Comparison of ENCODE assay signal across 1 cellular context in the genomic region with DNA sequence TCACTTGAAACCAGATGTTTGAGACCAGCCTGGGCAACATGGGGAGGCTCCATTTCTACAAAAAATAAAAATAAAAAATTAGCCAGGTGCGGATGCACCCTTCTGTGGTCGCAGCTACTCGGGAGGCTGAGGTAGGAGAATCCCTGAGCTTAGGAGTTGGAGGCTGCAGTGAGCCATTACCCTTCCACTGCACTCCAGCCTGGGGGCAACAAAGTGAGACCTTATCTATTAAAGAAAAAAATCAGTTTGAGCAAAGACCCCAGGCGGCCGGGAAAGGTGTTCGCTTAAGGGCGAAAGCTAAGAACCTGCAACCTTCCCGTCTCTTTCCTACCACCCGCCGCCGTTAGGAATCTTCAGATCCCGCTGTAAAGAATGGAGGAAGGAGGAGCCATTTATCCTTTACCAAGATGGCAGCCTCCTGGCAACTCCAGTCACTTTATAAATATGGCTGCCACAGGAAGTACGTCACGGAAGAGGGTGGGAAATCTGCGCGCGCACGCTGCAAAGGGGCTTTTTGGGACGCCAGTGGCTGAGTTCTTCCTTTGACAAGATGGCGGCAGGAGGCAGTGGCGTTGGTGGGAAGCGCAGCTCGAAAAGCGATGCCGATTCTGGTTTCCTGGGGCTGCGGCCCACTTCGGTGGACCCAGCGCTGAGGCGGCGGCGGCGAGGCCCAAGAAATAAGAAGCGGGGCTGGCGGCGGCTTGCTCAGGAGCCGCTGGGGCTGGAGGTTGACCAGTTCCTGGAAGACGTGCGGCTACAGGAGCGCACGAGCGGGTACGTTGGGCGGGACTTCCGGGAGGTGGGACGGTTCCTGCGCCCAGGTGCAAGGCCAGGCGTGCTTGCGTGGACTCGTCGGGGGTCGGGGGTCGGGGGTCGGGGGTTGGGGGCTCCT.
A peak's percentile ranks its signal among the peaks of the same experiment; 100 is the strongest.
TF ChIP-seq lines count a peak whose summit lies in the region.

A gene (plus strand): TSS at position 537 of the 892 bp plus-strand sequence. CDS start 14 bp downstream, at position 551.

TF ChIP-seq in K562, 482 proteins besides CTCF, POLR2A, EP300 and RAD21 (continued from another document and continues in another):
- TF ChIP-seq BMI1 (IDR thresholded peaks at IDR 0.05; ENCODE audit: low read length) (no peak), PRPF4 (IDR thresholded peaks at IDR 0.05; ENCODE audit: insufficient read depth, low read depth, low read length, poor library complexity, severe bottlenecking) (no peak), POLR2G (IDR thresholded peaks at IDR 0.05; ENCODE audit: low read depth, low read length) (peak; percentile 98), ZSCAN29 (IDR thresholded peaks at IDR 0.05) (no peak), ZC3H4 (CRISPR knock-in tag; IDR thresholded peaks at IDR 0.05; ENCODE audit: borderline replicate concordance) (no peak), RBM34 (IDR thresholded peaks at IDR 0.05; ENCODE audit: borderline replicate concordance, insufficient read depth, low read length) (no peak), MCM3 (IDR thresholded peaks at IDR 0.05) (no peak), CREB1 (IDR thresholded peaks at IDR 0.05) (peak; percentile 83), CREB1 (CRISPR knock-in tag; IDR thresholded peaks at IDR 0.05) (peak; percentile 91), CBX2 (IDR thresholded peaks at IDR 0.05; ENCODE audit: insufficient read depth, low read length, poor library complexity, severe bottlenecking) (no peak), ZBED1 (IDR thresholded peaks at IDR 0.05) (no peak), YY1 (IDR thresholded peaks at IDR 0.05; ENCODE audit: borderline replicate concordance in 1 of 3, control insufficient read depth in 1 of 3, extremely low read depth in 1 of 3, insufficient read depth in 3 of 3, insufficient read length in 1 of 3, insufficient replicate concordance in 2 of 3, low read depth in 1 of 3, low read length in 2 of 3) (peak; percentile 99 to 100 (median 99)), NONO (IDR thresholded peaks at IDR 0.05; ENCODE audit: low read depth in 2 of 2, low read length in 1 of 2) (peak in 1 of 2 experiments; percentile 61; a peak in 1 of 4 replicates), POLR2H (tag; IDR thresholded peaks at IDR 0.05; ENCODE audit: low read depth) (peak; percentile 94), ASH1L (IDR thresholded peaks at IDR 0.05; ENCODE audit: borderline replicate concordance, low read depth, partially characterized antibody) (peak; percentile 36), ZNF780A (CRISPR knock-in tag; IDR thresholded peaks at IDR 0.05) (no peak), ETV5 (CRISPR knock-in tag; IDR thresholded peaks at IDR 0.05; ENCODE audit: low read depth) (0 out of 2 replicates have a peak, but pooled peaks have one; percentile 39), ZNF134 (CRISPR knock-in tag; conservative IDR thresholded peaks at IDR 0.05) (no peak; the same call in 1 of the 2 replicates), TBL1XR1 (IDR thresholded peaks at IDR 0.05; ENCODE audit: low read length in 2 of 2) (no peak), NR4A1 (CRISPR knock-in tag; IDR thresholded peaks at IDR 0.05) (no peak; the same call in 1 of the 2 replicates), NR4A1 (tag; IDR thresholded peaks at IDR 0.05) (no peak), SMC3 (conservative IDR thresholded peaks at IDR 0.05; ENCODE audit: insufficient read depth, low read depth, low read length) (no peak), TCF7L2 (IDR thresholded peaks at IDR 0.05; ENCODE audit: low read depth, low read length) (0 out of 2 replicates have a peak, but pooled peaks have one; percentile 25), ZNF717 (CRISPR knock-in tag; IDR thresholded peaks at IDR 0.05) (no peak), FOXK1 (CRISPR knock-in tag; IDR thresholded peaks at IDR 0.05; ENCODE audit: borderline replicate concordance) (no peak)
- TF ChIP-seq, protein P1, sequence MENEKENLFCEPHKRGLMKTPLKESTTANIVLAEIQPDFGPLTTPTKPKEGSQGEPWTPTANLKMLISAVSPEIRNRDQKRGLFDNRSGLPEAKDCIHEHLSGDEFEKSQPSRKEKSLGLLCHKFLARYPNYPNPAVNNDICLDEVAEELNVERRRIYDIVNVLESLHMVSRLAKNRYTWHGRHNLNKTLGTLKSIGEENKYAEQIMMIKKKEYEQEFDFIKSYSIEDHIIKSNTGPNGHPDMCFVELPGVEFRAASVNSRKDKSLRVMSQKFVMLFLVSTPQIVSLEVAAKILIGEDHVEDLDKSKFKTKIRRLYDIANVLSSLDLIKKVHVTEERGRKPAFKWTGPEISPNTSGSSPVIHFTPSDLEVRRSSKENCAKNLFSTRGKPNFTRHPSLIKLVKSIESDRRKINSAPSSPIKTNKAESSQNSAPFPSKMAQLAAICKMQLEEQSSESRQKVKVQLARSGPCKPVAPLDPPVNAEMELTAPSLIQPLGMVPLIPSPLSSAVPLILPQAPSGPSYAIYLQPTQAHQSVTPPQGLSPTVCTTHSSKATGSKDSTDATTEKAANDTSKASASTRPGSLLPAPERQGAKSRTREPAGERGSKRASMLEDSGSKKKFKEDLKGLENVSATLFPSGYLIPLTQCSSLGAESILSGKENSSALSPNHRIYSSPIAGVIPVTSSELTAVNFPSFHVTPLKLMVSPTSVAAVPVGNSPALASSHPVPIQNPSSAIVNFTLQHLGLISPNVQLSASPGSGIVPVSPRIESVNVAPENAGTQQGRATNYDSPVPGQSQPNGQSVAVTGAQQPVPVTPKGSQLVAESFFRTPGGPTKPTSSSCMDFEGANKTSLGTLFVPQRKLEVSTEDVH (IDR thresholded peaks at IDR 0.05; ENCODE audit: low read depth, partially characterized antibody) = peak; percentile 72
- TF ChIP-seq, protein P2, sequence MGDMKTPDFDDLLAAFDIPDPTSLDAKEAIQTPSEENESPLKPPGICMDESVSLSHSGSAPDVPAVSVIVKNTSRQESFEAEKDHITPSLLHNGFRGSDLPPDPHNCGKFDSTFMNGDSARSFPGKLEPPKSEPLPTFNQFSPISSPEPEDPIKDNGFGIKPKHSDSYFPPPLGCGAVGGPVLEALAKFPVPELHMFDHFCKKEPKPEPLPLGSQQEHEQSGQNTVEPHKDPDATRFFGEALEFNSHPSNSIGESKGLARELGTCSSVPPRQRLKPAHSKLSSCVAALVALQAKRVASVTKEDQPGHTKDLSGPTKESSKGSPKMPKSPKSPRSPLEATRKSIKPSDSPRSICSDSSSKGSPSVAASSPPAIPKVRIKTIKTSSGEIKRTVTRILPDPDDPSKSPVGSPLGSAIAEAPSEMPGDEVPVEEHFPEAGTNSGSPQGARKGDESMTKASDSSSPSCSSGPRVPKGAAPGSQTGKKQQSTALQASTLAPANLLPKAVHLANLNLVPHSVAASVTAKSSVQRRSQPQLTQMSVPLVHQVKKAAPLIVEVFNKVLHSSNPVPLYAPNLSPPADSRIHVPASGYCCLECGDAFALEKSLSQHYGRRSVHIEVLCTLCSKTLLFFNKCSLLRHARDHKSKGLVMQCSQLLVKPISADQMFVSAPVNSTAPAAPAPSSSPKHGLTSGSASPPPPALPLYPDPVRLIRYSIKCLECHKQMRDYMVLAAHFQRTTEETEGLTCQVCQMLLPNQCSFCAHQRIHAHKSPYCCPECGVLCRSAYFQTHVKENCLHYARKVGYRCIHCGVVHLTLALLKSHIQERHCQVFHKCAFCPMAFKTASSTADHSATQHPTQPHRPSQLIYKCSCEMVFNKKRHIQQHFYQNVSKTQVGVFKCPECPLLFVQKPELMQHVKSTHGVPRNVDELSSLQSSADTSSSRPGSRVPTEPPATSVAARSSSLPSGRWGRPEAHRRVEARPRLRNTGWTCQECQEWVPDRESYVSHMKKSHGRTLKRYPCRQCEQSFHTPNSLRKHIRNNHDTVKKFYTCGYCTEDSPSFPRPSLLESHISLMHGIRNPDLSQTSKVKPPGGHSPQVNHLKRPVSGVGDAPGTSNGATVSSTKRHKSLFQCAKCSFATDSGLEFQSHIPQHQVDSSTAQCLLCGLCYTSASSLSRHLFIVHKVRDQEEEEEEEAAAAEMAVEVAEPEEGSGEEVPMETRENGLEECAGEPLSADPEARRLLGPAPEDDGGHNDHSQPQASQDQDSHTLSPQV (IDR thresholded peaks at IDR 0.05) = peak; percentile 51; the same call in 1 of the 2 replicates
- TF ChIP-seq, protein P3, sequence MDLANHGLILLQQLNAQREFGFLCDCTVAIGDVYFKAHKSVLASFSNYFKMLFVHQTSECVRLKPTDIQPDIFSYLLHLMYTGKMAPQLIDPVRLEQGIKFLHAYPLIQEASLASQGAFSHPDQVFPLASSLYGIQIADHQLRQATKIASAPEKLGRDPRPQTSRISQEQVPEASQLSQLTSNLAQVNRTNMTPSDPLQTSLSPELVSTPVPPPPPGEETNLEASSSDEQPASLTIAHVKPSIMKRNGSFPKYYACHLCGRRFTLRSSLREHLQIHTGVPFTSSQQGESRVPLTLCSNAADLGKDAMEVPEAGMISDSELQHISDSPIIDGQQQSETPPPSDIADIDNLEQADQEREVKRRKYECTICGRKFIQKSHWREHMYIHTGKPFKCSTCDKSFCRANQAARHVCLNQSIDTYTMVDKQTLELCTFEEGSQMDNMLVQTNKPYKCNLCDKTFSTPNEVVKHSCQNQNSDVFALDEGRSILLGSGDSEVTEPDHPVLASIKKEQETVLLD (IDR thresholded peaks at IDR 0.05) = peak; percentile 79
- TF ChIP-seq, protein P4, sequence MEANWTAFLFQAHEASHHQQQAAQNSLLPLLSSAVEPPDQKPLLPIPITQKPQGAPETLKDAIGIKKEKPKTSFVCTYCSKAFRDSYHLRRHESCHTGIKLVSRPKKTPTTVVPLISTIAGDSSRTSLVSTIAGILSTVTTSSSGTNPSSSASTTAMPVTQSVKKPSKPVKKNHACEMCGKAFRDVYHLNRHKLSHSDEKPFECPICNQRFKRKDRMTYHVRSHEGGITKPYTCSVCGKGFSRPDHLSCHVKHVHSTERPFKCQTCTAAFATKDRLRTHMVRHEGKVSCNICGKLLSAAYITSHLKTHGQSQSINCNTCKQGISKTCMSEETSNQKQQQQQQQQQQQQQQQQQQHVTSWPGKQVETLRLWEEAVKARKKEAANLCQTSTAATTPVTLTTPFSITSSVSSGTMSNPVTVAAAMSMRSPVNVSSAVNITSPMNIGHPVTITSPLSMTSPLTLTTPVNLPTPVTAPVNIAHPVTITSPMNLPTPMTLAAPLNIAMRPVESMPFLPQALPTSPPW (CRISPR knock-in tag; IDR thresholded peaks at IDR 0.05) = peak; percentile 70
- TF ChIP-seq, protein P5, sequence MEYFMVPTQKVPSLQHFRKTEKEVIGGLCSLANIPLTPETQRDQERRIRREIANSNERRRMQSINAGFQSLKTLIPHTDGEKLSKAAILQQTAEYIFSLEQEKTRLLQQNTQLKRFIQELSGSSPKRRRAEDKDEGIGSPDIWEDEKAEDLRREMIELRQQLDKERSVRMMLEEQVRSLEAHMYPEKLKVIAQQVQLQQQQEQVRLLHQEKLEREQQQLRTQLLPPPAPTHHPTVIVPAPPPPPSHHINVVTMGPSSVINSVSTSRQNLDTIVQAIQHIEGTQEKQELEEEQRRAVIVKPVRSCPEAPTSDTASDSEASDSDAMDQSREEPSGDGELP (CRISPR knock-in tag; IDR thresholded peaks at IDR 0.05; ENCODE audit: borderline replicate concordance) = peak; percentile 74; the same call in 1 of the 2 replicates
- TF ChIP-seq, protein P6, sequence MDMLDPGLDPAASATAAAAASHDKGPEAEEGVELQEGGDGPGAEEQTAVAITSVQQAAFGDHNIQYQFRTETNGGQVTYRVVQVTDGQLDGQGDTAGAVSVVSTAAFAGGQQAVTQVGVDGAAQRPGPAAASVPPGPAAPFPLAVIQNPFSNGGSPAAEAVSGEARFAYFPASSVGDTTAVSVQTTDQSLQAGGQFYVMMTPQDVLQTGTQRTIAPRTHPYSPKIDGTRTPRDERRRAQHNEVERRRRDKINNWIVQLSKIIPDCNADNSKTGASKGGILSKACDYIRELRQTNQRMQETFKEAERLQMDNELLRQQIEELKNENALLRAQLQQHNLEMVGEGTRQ (CRISPR knock-in tag; IDR thresholded peaks at IDR 0.05) = no peak
- TF ChIP-seq, protein P7, sequence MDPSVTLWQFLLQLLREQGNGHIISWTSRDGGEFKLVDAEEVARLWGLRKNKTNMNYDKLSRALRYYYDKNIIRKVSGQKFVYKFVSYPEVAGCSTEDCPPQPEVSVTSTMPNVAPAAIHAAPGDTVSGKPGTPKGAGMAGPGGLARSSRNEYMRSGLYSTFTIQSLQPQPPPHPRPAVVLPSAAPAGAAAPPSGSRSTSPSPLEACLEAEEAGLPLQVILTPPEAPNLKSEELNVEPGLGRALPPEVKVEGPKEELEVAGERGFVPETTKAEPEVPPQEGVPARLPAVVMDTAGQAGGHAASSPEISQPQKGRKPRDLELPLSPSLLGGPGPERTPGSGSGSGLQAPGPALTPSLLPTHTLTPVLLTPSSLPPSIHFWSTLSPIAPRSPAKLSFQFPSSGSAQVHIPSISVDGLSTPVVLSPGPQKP (CRISPR knock-in tag; IDR thresholded peaks at IDR 0.05) = no peak
